1 cellular context compared by ENCODE assay signal in the genomic region with DNA sequence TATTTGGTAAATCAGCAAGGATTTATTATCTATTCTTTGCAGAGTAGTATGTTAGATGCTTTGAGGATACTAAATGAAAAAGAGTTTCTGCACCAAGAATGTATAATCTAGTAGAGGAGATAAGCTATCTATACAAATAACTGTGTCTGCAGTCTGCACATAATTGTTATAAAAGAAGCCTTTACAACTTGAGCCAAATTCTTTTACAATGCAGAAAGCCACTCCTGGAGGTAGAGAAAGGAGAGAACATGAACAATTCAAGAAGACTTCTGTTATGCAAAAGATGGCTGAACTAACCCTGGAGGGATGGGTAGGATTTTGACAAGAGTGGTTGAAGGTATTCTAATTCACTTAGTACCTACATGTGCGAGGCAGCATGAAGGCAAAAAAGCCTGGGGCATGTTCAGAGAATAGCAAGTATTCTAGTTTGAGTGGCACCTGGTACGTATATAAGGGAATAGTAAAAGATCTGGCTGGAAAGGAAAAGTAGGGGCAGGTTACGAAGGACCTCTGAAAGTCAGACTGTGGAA.
A peak's percentile ranks its signal among the peaks of the same experiment; 100 is the strongest.
TF ChIP-seq lines count a peak whose summit lies in the region.

No MANE protein-coding gene starts in this region.

TF ChIP-seq in H1, 55 proteins besides CTCF, POLR2A, EP300 and RAD21 (continued from another document):
- TF ChIP-seq, protein P1, sequence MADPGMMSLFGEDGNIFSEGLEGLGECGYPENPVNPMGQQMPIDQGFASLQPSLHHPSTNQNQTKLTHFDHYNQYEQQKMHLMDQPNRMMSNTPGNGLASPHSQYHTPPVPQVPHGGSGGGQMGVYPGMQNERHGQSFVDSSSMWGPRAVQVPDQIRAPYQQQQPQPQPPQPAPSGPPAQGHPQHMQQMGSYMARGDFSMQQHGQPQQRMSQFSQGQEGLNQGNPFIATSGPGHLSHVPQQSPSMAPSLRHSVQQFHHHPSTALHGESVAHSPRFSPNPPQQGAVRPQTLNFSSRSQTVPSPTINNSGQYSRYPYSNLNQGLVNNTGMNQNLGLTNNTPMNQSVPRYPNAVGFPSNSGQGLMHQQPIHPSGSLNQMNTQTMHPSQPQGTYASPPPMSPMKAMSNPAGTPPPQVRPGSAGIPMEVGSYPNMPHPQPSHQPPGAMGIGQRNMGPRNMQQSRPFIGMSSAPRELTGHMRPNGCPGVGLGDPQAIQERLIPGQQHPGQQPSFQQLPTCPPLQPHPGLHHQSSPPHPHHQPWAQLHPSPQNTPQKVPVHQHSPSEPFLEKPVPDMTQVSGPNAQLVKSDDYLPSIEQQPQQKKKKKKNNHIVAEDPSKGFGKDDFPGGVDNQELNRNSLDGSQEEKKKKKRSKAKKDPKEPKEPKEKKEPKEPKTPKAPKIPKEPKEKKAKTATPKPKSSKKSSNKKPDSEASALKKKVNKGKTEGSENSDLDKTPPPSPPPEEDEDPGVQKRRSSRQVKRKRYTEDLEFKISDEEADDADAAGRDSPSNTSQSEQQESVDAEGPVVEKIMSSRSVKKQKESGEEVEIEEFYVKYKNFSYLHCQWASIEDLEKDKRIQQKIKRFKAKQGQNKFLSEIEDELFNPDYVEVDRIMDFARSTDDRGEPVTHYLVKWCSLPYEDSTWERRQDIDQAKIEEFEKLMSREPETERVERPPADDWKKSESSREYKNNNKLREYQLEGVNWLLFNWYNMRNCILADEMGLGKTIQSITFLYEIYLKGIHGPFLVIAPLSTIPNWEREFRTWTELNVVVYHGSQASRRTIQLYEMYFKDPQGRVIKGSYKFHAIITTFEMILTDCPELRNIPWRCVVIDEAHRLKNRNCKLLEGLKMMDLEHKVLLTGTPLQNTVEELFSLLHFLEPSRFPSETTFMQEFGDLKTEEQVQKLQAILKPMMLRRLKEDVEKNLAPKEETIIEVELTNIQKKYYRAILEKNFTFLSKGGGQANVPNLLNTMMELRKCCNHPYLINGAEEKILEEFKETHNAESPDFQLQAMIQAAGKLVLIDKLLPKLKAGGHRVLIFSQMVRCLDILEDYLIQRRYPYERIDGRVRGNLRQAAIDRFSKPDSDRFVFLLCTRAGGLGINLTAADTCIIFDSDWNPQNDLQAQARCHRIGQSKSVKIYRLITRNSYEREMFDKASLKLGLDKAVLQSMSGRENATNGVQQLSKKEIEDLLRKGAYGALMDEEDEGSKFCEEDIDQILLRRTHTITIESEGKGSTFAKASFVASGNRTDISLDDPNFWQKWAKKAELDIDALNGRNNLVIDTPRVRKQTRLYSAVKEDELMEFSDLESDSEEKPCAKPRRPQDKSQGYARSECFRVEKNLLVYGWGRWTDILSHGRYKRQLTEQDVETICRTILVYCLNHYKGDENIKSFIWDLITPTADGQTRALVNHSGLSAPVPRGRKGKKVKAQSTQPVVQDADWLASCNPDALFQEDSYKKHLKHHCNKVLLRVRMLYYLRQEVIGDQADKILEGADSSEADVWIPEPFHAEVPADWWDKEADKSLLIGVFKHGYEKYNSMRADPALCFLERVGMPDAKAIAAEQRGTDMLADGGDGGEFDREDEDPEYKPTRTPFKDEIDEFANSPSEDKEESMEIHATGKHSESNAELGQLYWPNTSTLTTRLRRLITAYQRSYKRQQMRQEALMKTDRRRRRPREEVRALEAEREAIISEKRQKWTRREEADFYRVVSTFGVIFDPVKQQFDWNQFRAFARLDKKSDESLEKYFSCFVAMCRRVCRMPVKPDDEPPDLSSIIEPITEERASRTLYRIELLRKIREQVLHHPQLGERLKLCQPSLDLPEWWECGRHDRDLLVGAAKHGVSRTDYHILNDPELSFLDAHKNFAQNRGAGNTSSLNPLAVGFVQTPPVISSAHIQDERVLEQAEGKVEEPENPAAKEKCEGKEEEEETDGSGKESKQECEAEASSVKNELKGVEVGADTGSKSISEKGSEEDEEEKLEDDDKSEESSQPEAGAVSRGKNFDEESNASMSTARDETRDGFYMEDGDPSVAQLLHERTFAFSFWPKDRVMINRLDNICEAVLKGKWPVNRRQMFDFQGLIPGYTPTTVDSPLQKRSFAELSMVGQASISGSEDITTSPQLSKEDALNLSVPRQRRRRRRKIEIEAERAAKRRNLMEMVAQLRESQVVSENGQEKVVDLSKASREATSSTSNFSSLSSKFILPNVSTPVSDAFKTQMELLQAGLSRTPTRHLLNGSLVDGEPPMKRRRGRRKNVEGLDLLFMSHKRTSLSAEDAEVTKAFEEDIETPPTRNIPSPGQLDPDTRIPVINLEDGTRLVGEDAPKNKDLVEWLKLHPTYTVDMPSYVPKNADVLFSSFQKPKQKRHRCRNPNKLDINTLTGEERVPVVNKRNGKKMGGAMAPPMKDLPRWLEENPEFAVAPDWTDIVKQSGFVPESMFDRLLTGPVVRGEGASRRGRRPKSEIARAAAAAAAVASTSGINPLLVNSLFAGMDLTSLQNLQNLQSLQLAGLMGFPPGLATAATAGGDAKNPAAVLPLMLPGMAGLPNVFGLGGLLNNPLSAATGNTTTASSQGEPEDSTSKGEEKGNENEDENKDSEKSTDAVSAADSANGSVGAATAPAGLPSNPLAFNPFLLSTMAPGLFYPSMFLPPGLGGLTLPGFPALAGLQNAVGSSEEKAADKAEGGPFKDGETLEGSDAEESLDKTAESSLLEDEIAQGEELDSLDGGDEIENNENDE (IDR thresholded peaks at IDR 0.05; ENCODE audit: insufficient replicate concordance, low read length) = peak; percentile 48
